ENCODE assay signal across 1 cellular context in the genomic region with DNA sequence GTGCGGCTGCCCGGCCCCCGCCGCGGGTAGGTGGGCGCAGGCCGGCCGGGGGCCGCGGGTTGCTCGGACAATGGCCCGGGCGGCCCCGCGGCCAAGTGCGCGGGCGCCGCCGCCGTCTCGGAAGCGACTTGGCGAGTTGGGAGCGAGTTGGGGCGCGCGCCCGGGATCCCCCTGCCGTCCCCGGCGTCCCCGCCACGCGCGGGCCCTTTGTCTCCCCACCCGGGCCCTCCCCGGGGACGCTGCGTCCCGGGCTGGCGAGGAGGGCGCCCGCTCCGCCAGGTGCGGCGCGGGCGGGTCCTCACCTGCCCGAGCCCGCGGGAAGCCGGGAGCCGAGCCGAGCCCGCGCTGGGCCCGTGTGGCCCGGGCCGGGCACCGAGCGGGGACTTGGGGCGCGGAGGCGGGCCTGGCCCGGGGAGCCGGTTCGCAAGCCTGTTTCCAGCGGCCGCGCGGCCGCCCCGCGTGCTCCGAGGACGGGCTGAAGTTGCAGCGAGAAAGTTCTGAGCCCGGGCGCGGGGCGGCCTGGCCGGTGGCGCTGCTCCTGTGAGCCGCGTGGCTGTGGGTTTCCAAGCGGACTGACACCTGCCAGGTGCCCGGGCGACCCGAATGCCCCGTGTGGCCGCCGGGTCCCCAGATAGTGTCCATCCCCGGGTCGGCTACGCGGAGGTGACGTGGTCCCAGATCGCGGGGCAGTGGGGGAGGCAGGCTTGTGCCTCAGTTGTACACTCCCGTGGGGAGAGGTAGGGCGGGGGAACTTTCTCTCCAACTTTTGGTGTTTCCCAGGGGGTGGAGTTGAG.
TF ChIP-seq lines count a peak whose summit lies in the region.

No MANE protein-coding gene starts in this region.

TF ChIP-seq in K562, 482 proteins besides CTCF, POLR2A, EP300 and RAD21 (continued from another document):
- TF ChIP-seq, protein P1, sequence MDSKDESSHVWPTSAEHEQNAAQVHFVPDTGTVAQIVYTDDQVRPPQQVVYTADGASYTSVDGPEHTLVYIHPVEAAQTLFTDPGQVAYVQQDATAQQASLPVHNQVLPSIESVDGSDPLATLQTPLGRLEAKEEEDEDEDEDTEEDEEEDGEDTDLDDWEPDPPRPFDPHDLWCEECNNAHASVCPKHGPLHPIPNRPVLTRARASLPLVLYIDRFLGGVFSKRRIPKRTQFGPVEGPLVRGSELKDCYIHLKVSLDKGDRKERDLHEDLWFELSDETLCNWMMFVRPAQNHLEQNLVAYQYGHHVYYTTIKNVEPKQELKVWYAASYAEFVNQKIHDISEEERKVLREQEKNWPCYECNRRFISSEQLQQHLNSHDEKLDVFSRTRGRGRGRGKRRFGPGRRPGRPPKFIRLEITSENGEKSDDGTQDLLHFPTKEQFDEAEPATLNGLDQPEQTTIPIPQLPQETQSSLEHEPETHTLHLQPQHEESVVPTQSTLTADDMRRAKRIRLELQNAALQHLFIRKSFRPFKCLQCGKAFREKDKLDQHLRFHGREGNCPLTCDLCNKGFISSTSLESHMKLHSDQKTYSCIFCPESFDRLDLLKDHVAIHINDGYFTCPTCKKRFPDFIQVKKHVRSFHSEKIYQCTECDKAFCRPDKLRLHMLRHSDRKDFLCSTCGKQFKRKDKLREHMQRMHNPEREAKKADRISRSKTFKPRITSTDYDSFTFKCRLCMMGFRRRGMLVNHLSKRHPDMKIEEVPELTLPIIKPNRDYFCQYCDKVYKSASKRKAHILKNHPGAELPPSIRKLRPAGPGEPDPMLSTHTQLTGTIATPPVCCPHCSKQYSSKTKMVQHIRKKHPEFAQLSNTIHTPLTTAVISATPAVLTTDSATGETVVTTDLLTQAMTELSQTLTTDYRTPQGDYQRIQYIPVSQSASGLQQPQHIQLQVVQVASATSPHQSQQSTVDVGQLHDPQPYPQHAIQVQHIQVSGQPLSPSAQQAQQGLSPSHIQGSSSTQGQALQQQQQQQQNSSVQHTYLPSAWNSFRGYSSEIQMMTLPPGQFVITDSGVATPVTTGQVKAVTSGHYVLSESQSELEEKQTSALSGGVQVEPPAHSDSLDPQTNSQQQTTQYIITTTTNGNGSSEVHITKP (IDR thresholded peaks at IDR 0.05; ENCODE audit: partially characterized antibody) = no peak
- TF ChIP-seq JUN (IDR thresholded peaks at IDR 0.05; ENCODE audit: borderline replicate concordance, low read depth, low read length) (no peak), JUN (CRISPR knock-in tag; IDR thresholded peaks at IDR 0.05; ENCODE audit: borderline replicate concordance) (no peak), RBM14 (IDR thresholded peaks at IDR 0.05; ENCODE audit: borderline replicate concordance, insufficient read depth, low read depth, low read length) (no peak), CEBPB (tag; IDR thresholded peaks at IDR 0.05) (no peak), LARP7 (IDR thresholded peaks at IDR 0.05) (no peak), HDAC1 (IDR thresholded peaks at IDR 0.05) (peak in 1 of 2 experiments; percentile 22; a peak in 1 of 4 replicates), HSF4 (CRISPR knock-in tag; IDR thresholded peaks at IDR 0.05; ENCODE audit: borderline replicate concordance) (no peak), RBBP5 (IDR thresholded peaks at IDR 0.05; ENCODE audit: borderline replicate concordance, insufficient read depth, low read length, poor library complexity, severe bottlenecking) (peak; percentile 68), CCNT2 (IDR thresholded peaks at IDR 0.05; ENCODE audit: borderline replicate concordance, extremely low read depth, insufficient read length, low read depth, low read length) (peak; percentile 46), CREM (IDR thresholded peaks at IDR 0.05; ENCODE audit: low read depth) (0 out of 2 replicates have a peak, but pooled peaks have one; percentile 14), MEIS2 (IDR thresholded peaks at IDR 0.05; ENCODE audit: partially characterized antibody) (no peak), CREB1 (IDR thresholded peaks at IDR 0.05) (no peak), CREB1 (CRISPR knock-in tag; IDR thresholded peaks at IDR 0.05) (0 out of 2 replicates have a peak, but pooled peaks have one; percentile 25), ZBTB7A (IDR thresholded peaks at IDR 0.05; ENCODE audit: borderline replicate concordance, control insufficient read depth, low read depth, low read length) (no peak), HIVEP1 (CRISPR knock-in tag; IDR thresholded peaks at IDR 0.05) (no peak), ZNF561 (CRISPR knock-in tag; conservative IDR thresholded peaks at IDR 0.05) (no peak), ZNF263 (CRISPR knock-in tag; IDR thresholded peaks at IDR 0.05; ENCODE audit: borderline replicate concordance) (no peak), CBFB (CRISPR knock-in tag; IDR thresholded peaks at IDR 0.05) (no peak)
- TF ChIP-seq, protein P2, sequence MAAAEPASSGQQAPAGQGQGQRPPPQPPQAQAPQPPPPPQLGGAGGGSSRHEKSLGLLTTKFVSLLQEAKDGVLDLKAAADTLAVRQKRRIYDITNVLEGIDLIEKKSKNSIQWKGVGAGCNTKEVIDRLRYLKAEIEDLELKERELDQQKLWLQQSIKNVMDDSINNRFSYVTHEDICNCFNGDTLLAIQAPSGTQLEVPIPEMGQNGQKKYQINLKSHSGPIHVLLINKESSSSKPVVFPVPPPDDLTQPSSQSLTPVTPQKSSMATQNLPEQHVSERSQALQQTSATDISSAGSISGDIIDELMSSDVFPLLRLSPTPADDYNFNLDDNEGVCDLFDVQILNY (CRISPR knock-in tag; IDR thresholded peaks at IDR 0.05) = no peak
- TF ChIP-seq, protein P3, sequence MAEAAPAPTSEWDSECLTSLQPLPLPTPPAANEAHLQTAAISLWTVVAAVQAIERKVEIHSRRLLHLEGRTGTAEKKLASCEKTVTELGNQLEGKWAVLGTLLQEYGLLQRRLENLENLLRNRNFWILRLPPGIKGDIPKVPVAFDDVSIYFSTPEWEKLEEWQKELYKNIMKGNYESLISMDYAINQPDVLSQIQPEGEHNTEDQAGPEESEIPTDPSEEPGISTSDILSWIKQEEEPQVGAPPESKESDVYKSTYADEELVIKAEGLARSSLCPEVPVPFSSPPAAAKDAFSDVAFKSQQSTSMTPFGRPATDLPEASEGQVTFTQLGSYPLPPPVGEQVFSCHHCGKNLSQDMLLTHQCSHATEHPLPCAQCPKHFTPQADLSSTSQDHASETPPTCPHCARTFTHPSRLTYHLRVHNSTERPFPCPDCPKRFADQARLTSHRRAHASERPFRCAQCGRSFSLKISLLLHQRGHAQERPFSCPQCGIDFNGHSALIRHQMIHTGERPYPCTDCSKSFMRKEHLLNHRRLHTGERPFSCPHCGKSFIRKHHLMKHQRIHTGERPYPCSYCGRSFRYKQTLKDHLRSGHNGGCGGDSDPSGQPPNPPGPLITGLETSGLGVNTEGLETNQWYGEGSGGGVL (CRISPR knock-in tag; IDR thresholded peaks at IDR 0.05) = no peak
- TF ChIP-seq, protein P4, sequence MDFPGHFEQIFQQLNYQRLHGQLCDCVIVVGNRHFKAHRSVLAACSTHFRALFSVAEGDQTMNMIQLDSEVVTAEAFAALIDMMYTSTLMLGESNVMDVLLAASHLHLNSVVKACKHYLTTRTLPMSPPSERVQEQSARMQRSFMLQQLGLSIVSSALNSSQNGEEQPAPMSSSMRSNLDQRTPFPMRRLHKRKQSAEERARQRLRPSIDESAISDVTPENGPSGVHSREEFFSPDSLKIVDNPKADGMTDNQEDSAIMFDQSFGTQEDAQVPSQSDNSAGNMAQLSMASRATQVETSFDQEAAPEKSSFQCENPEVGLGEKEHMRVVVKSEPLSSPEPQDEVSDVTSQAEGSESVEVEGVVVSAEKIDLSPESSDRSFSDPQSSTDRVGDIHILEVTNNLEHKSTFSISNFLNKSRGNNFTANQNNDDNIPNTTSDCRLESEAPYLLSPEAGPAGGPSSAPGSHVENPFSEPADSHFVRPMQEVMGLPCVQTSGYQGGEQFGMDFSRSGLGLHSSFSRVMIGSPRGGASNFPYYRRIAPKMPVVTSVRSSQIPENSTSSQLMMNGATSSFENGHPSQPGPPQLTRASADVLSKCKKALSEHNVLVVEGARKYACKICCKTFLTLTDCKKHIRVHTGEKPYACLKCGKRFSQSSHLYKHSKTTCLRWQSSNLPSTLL (IDR thresholded peaks at IDR 0.05) = no peak
- TF ChIP-seq, protein P5, sequence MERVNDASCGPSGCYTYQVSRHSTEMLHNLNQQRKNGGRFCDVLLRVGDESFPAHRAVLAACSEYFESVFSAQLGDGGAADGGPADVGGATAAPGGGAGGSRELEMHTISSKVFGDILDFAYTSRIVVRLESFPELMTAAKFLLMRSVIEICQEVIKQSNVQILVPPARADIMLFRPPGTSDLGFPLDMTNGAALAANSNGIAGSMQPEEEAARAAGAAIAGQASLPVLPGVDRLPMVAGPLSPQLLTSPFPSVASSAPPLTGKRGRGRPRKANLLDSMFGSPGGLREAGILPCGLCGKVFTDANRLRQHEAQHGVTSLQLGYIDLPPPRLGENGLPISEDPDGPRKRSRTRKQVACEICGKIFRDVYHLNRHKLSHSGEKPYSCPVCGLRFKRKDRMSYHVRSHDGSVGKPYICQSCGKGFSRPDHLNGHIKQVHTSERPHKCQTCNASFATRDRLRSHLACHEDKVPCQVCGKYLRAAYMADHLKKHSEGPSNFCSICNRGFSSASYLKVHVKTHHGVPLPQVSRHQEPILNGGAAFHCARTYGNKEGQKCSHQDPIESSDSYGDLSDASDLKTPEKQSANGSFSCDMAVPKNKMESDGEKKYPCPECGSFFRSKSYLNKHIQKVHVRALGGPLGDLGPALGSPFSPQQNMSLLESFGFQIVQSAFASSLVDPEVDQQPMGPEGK (CRISPR knock-in tag; IDR thresholded peaks at IDR 0.05; ENCODE audit: borderline replicate concordance) = no peak
- TF ChIP-seq, protein P6, sequence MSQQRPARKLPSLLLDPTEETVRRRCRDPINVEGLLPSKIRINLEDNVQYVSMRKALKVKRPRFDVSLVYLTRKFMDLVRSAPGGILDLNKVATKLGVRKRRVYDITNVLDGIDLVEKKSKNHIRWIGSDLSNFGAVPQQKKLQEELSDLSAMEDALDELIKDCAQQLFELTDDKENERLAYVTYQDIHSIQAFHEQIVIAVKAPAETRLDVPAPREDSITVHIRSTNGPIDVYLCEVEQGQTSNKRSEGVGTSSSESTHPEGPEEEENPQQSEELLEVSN (IDR thresholded peaks at IDR 0.05; ENCODE audit: borderline replicate concordance in 1 of 2, extremely low read depth in 1 of 2, insufficient read depth in 1 of 2, insufficient read length in 1 of 2, low read depth in 1 of 2, low read length in 1 of 2, poor library complexity in 1 of 2, severe bottlenecking in 1 of 2) = peak in 1 of 2 experiments; percentile 58
- TF ChIP-seq, protein P7, sequence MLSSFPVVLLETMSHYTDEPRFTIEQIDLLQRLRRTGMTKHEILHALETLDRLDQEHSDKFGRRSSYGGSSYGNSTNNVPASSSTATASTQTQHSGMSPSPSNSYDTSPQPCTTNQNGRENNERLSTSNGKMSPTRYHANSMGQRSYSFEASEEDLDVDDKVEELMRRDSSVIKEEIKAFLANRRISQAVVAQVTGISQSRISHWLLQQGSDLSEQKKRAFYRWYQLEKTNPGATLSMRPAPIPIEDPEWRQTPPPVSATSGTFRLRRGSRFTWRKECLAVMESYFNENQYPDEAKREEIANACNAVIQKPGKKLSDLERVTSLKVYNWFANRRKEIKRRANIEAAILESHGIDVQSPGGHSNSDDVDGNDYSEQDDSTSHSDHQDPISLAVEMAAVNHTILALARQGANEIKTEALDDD (IDR thresholded peaks at IDR 0.05) = no peak
- TF ChIP-seq, protein P8, sequence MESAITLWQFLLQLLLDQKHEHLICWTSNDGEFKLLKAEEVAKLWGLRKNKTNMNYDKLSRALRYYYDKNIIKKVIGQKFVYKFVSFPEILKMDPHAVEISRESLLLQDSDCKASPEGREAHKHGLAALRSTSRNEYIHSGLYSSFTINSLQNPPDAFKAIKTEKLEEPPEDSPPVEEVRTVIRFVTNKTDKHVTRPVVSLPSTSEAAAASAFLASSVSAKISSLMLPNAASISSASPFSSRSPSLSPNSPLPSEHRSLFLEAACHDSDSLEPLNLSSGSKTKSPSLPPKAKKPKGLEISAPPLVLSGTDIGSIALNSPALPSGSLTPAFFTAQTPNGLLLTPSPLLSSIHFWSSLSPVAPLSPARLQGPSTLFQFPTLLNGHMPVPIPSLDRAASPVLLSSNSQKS (CRISPR knock-in tag; IDR thresholded peaks at IDR 0.05) = no peak
- TF ChIP-seq, protein P9, sequence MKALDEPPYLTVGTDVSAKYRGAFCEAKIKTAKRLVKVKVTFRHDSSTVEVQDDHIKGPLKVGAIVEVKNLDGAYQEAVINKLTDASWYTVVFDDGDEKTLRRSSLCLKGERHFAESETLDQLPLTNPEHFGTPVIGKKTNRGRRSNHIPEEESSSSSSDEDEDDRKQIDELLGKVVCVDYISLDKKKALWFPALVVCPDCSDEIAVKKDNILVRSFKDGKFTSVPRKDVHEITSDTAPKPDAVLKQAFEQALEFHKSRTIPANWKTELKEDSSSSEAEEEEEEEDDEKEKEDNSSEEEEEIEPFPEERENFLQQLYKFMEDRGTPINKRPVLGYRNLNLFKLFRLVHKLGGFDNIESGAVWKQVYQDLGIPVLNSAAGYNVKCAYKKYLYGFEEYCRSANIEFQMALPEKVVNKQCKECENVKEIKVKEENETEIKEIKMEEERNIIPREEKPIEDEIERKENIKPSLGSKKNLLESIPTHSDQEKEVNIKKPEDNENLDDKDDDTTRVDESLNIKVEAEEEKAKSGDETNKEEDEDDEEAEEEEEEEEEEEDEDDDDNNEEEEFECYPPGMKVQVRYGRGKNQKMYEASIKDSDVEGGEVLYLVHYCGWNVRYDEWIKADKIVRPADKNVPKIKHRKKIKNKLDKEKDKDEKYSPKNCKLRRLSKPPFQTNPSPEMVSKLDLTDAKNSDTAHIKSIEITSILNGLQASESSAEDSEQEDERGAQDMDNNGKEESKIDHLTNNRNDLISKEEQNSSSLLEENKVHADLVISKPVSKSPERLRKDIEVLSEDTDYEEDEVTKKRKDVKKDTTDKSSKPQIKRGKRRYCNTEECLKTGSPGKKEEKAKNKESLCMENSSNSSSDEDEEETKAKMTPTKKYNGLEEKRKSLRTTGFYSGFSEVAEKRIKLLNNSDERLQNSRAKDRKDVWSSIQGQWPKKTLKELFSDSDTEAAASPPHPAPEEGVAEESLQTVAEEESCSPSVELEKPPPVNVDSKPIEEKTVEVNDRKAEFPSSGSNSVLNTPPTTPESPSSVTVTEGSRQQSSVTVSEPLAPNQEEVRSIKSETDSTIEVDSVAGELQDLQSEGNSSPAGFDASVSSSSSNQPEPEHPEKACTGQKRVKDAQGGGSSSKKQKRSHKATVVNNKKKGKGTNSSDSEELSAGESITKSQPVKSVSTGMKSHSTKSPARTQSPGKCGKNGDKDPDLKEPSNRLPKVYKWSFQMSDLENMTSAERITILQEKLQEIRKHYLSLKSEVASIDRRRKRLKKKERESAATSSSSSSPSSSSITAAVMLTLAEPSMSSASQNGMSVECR (CRISPR knock-in tag; IDR thresholded peaks at IDR 0.05) = peak; percentile 41; the same call in 1 of the 2 replicates
- TF ChIP-seq, protein P10, sequence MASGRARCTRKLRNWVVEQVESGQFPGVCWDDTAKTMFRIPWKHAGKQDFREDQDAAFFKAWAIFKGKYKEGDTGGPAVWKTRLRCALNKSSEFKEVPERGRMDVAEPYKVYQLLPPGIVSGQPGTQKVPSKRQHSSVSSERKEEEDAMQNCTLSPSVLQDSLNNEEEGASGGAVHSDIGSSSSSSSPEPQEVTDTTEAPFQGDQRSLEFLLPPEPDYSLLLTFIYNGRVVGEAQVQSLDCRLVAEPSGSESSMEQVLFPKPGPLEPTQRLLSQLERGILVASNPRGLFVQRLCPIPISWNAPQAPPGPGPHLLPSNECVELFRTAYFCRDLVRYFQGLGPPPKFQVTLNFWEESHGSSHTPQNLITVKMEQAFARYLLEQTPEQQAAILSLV (tag; IDR thresholded peaks at IDR 0.05) = no peak
- TF ChIP-seq, protein P11, sequence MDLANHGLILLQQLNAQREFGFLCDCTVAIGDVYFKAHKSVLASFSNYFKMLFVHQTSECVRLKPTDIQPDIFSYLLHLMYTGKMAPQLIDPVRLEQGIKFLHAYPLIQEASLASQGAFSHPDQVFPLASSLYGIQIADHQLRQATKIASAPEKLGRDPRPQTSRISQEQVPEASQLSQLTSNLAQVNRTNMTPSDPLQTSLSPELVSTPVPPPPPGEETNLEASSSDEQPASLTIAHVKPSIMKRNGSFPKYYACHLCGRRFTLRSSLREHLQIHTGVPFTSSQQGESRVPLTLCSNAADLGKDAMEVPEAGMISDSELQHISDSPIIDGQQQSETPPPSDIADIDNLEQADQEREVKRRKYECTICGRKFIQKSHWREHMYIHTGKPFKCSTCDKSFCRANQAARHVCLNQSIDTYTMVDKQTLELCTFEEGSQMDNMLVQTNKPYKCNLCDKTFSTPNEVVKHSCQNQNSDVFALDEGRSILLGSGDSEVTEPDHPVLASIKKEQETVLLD (IDR thresholded peaks at IDR 0.05) = no peak
